Comparison of ENCODE assay signal across 8 cellular contexts in genomic region chr1:120196863-120197775, GRCh38. TPM values are rescaled to one million over a fixed set of nuclear protein-coding genes. Genes with fewer than 3 reads are reported as not detected.
DNase-seq lines count a peak whose midpoint lies in the region; ATAC-seq and TF ChIP-seq lines count a peak whose summit lies in the region.
"Not testable (repeated sequence)": the region's sequence is repeated elsewhere in the genome, so short reads cannot be mapped to it uniquely, and the experiment has no call there.

No MANE protein-coding gene starts in this region.

- TF ChIP-seq POLR2A in body of pancreas (IDR thresholded peaks at IDR 0.05); ovary (IDR thresholded peaks at IDR 0.05): not testable (repeated sequence)

- not testable (repeated sequence) for H3K27ac ChIP-seq in CD8-positive, alpha-beta memory T cell (ENCODE audit: low read depth, low read length); body of pancreas; ovary

- POLR2A ChIA-PET in CD8-positive, alpha-beta memory T cell (lab: Charles Lee); activated CD4-positive, alpha-beta memory T cell treated with anti-CD3 and anti-CD28 coated beads, Interleukin-2, amount 10 ng/mL, durations not matched to agents 7 days and 5 days (lab: Charles Lee): not testable (repeated sequence)

- H3K4me3 Mint-ChIP-seq in CD8-positive, alpha-beta memory T cell: peak overlapping the region in 6 of 7 donors; percentile 23 to 69 (median 65)
- peak overlapping the region; percentile 54 for H3K4me3 Mint-ChIP-seq in activated CD4-positive, alpha-beta memory T cell treated with anti-CD3 and anti-CD28 coated beads, Interleukin-2, amount 10 ng/mL, durations not matched to agents 7 days and 5 days

- intact Hi-C loops in body of pancreas (cut with DNase I); left colon (cut with DNase I, micrococcal nuclease); ovary (cut with DNase I): not testable (repeated sequence)

- ATAC-seq in body of pancreas: peak; percentile 30
- peak; percentile 86 for ATAC-seq in left colon

- H3K27ac Mint-ChIP-seq in CD8-positive, alpha-beta memory T cell; activated CD4-positive, alpha-beta memory T cell treated with anti-CD3 and anti-CD28 coated beads, Interleukin-2, amount 10 ng/mL, durations not matched to agents 7 days and 5 days: not testable (repeated sequence)

- H3K27me3 Mint-ChIP-seq in CD8-positive, alpha-beta memory T cell; activated CD4-positive, alpha-beta memory T cell treated with anti-CD3 and anti-CD28 coated beads, Interleukin-2, amount 10 ng/mL, durations not matched to agents 7 days and 5 days: not testable (repeated sequence)

- not testable (repeated sequence) for H3K36me3 ChIP-seq in CD8-positive, alpha-beta memory T cell (ENCODE audit: insufficient read depth, low read length); body of pancreas (replicated peaks in 1 of 2; ENCODE audit: insufficient read depth in 1 of 2, low read depth in 2 of 2); ovary

- TF ChIP-seq CTCF in body of pancreas (IDR thresholded peaks at IDR 0.05); fibroblast of pulmonary artery (IDR thresholded peaks at IDR 0.05; ENCODE audit: low read length, missing control alignments); ovary (IDR thresholded peaks at IDR 0.05): not testable (repeated sequence)

- H3K4me1 Mint-ChIP-seq in CD8-positive, alpha-beta memory T cell; activated CD4-positive, alpha-beta memory T cell treated with anti-CD3 and anti-CD28 coated beads, Interleukin-2, amount 10 ng/mL, durations not matched to agents 7 days and 5 days: not testable (repeated sequence)

- H3K27me3 ChIP-seq in CD8-positive, alpha-beta memory T cell (ENCODE audit: insufficient read depth, low read length, poor library complexity, severe bottlenecking); body of pancreas; ovary: not testable (repeated sequence)

- not testable (repeated sequence) for H3K9me3 Mint-ChIP-seq in CD8-positive, alpha-beta memory T cell; activated CD4-positive, alpha-beta memory T cell treated with anti-CD3 and anti-CD28 coated beads, Interleukin-2, amount 10 ng/mL, durations not matched to agents 7 days and 5 days

- CTCF ChIA-PET in CD8-positive, alpha-beta memory T cell (lab: Charles Lee); activated CD4-positive, alpha-beta memory T cell treated with anti-CD3 and anti-CD28 coated beads, Interleukin-2, amount 10 ng/mL, durations not matched to agents 7 days and 5 days (lab: Charles Lee): not testable (repeated sequence)

- not testable (repeated sequence) for DNase-seq in CD8-positive, alpha-beta memory T cell; activated CD4-positive, alpha-beta memory T cell treated with anti-CD3 and anti-CD28 coated beads, Interleukin-2, amount 10 ng/mL, durations not matched to agents 7 days and 5 days; body of pancreas; fibroblast of pulmonary artery (ENCODE audit: low read depth); left colon
- DNase-seq in NCI-H345 (lab: John Stamatoyannopoulos, UW) (peak; percentile 30), ovary (peak in 1 of 5 donors; percentile 17), superior temporal gyrus (ENCODE audit: extremely low spot score) (peak; percentile 28)

- TF ChIP-seq EP300 in ovary (IDR thresholded peaks at IDR 0.05): not testable (repeated sequence)

- not testable (repeated sequence) for H3K9me3 ChIP-seq in CD8-positive, alpha-beta memory T cell (ENCODE audit: low read length); body of pancreas; ovary

- not testable (repeated sequence) for H3K4me3 ChIP-seq in CD8-positive, alpha-beta memory T cell (ENCODE audit: low read length); body of pancreas
- peak overlapping the region; percentile 34 for H3K4me3 ChIP-seq in fibroblast of pulmonary artery (replicated peaks; ENCODE audit: low read depth, low read length)
- H3K4me3 ChIP-seq in ovary: peak overlapping the region; percentile 35

- WGBS in body of pancreas, 2 donors: 4 to 17% methylated on average over 17 of the region's 55 CpGs
- whole genome bisulfite sequencing in ovary, 3 donors: 11 to 13% (median 12%) methylated on average over 29 to 39 of the region's 55 CpGs

- not testable (repeated sequence) for H3K4me1 ChIP-seq in CD8-positive, alpha-beta memory T cell (ENCODE audit: insufficient read depth, low read length); body of pancreas; ovary (ENCODE audit: insufficient read depth)

- not testable (repeated sequence) for H3K36me3 Mint-ChIP-seq in CD8-positive, alpha-beta memory T cell; activated CD4-positive, alpha-beta memory T cell treated with anti-CD3 and anti-CD28 coated beads, Interleukin-2, amount 10 ng/mL, durations not matched to agents 7 days and 5 days (ENCODE audit: low read depth)

RNA-seq across cellular contexts. Expression of gene SEC22B, which starts 20.8 kb away (rescaled TPM):
- 10 to 100 TPM; 22.2 to 22.8 TPM for total RNA-seq in CD8-positive, alpha-beta memory T cell
- polyA plus RNA-seq in CD8-positive, alpha-beta memory T cell: 18.7 TPM
- 10 to 100 TPM; 23.1 TPM for total RNA-seq in activated CD4-positive, alpha-beta memory T cell treated with anti-CD3 and anti-CD28 coated beads, Interleukin-2, amount 10 ng/mL, durations not matched to agents 7 days and 5 days
- total RNA-seq in body of pancreas (10 to 100 TPM; 20.8 to 32.2 TPM), left colon (10 to 100 TPM; 24.2 to 28.1 TPM), ovary (10 to 100 TPM; 20.3 to 32.6 (median 27.4) TPM)
- 10 to 100 TPM; 14.6 to 34.6 TPM for polyA plus RNA-seq in ovary
